35 cellular contexts compared by ENCODE assay signal in the genomic region with DNA sequence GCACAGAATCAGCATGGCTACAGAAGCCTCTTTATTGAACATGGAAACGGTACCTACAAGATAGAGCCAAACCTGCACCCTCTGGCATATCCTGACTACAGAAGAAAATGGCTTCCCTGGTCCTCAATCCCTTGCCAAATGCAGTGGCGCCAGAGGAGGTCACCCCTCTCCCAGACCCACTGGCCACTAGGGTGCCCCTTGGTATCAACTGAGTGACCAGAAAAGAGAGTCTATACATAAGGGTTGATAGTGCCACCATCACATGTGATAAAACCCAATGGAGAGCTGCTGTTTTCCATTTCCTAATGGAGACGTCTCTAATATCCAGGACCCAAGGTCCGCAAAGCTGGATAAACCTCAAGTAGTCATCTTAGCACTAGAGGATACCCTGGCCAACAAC.
"Had no signal": no experiment of that assay in that cellular context is flagged by ENCODE, and none has a peak within 500 bp of the region (broad histone marks: within the 10 kb centered on the region; RNA-seq: fewer than 3 reads in every experiment).

No MANE protein-coding gene starts in this region.

- H3K9ac ChIP-seq: KMS-11 had no signal

- H3K36me3 ChIP-seq: MG63 had no signal

- H3K9me3 ChIP-seq: MG63 had no signal

- H3K27ac ChIP-seq: KMS-11 had no signal

- H3K4me3 ChIP-seq: MG63 had no signal

- DNase-seq: Karpas-422, Kasumi-1, MG63, MM.1S, MV-4-11, NCI-H1048, NCI-H1092, NCI-H1092 treated with DMSO at 0.1 percent for 48 hours, NCI-H1105, NCI-H1105 treated with DMSO at 0.1 percent for 48 hours, NCI-H1417, NCI-H1417 treated with DMSO at 0.1 percent for 48 hours, NCI-H1436, NCI-H1436 treated with DMSO at 0.1 percent for 48 hours, NCI-H146, NCI-H1694, NCI-H1694 treated with DMSO at 0.1 percent for 48 hours, NCI-H187, NCI-H187 treated with DMSO at 0.1 percent for 48 hours, NCI-H1930, NCI-H2029, NCI-H2029 treated with DMSO at 0.1 percent for 48 hours, NCI-H2081, NCI-H2081 treated with DMSO at 0.1 percent for 48 hours, NCI-H2107, NCI-H2171, NCI-H2171 treated with DMSO at 0.1 percent for 48 hours, NCI-H2227 treated with DMSO at 0.1 percent for 48 hours, NCI-H226, NCI-H345, NCI-H446, NCI-H446 treated with DMSO at 0.1 percent for 48 hours, NCI-H510A, NCI-H510A treated with DMSO at 0.1 percent for 48 hours had no signal

- H3K4me2 ChIP-seq: KMS-11 had no signal
